ENCODE assay signal across 11 cellular contexts in the genomic region with DNA sequence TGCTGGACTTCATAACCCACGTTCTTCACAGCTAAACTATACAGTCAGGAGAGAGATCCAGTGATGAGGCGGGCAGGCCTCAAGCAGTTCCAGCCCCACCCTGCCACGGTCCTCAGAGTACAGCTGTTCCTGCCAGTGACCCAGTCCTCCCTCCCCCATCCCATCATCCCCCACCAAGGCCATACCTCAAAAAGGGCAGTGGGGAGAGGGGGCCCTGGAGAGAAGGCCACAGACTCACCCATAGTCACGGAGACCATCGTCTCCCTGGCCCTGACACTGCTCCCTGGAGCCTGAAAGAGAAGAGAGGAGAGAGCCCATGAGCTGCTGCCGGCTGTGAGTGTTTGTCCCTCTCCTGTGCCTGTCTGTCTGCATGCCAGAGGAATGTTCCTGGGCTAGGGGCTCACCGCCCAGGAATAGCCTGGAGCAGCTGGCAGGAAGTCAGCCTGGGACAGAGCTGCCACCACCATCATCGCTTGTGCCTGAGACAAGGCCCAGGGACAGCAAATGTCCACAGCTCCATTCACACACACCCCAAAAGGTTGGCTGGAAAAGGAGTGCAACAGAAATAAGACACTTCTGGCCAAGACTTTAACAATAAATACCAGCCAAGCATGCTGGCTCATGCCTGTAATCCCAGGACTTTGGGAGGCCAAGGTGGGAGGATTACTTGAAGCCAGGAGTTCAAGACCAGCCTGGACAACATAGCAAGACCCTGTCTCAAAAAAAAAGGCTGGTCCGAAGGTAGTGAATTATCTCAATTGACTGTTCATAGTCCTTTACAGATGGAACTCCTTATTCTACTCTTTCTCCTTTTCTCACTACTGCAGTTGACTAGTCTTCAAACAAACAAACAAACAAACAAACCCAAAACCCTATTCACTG. TPM values are rescaled to one million over a fixed set of nuclear protein-coding genes. Genes with fewer than 3 reads are reported as not detected.
DNase-seq lines count a peak whose midpoint lies in the region; ATAC-seq and TF ChIP-seq lines count a peak whose summit lies in the region.
"Had no signal": no experiment of that assay in that cellular context is flagged by ENCODE, and none has a peak within 500 bp of the region (broad histone marks: within the 10 kb centered on the region; RNA-seq: fewer than 3 reads in every experiment).

No MANE protein-coding gene starts in this region.

- H3K9me3 Mint-ChIP-seq in mesothelial cell of epicardium: no peaks in the 10 kb centered on the region
- H3K9me3 Mint-ChIP-seq: T-helper 1 cell treated with Interleukin-12 subunit alpha and Interleukin-12 subunit beta and Interleukin-4 antibody, amounts not matched to agents 30 μg/mL and 1 μg/mL, for 36 hours had no signal

- H3K27me3 ChIP-seq in esophagus (ENCODE audit: control insufficient read depth in 1 of 2, insufficient read depth in 2 of 2, low read length in 2 of 2) (no peaks in the 10 kb centered on the region), thyroid gland (no peaks in the 10 kb centered on the region)

- H3K27me3 Mint-ChIP-seq in T-helper 17 cell (no peaks in the 10 kb centered on the region), mesothelial cell of epicardium (ENCODE audit: low read depth) (no peaks in the 10 kb centered on the region)

- H3K36me3 ChIP-seq in esophagus (ENCODE audit: control insufficient read depth in 2 of 2, insufficient read depth in 2 of 2, low read length in 1 of 2) (peaks cover 0 to 2% of the 10 kb centered on the region in 2 donors), thyroid gland (no peaks in the 10 kb centered on the region)

- intact Hi-C loops in thyroid gland (cut with DNase I): loop anchor here (10.0 kb wide), 1 partner anchor 103 kb away; a partner anchor contains a TSS

- peaks cover 0 to 3% of the 10 kb centered on the region in 2 donors for H3K4me1 ChIP-seq in esophagus (ENCODE audit: control insufficient read depth in 2 of 2, insufficient read depth in 2 of 2, low read length in 1 of 2)
- no peaks in the 10 kb centered on the region for H3K4me1 ChIP-seq in thyroid gland

- ATAC-seq in T-helper 17 cell (no peak), GM18870 (IDR thresholded peaks at IDR 0.05; ENCODE audit: unreplicated experiment) (no peak), GM21526 (IDR thresholded peaks at IDR 0.05; ENCODE audit: low FRiP score, unreplicated experiment) (no peak)

- H3K36me3 Mint-ChIP-seq in T-helper 17 cell (ENCODE audit: low read depth): peaks cover 10% of the 10 kb centered on the region
- peaks cover 12% of the 10 kb centered on the region for H3K36me3 Mint-ChIP-seq in mesothelial cell of epicardium

- no peak for TF ChIP-seq POLR2A in thyroid gland (IDR thresholded peaks at IDR 0.05)

- TF ChIP-seq CTCF in mesothelial cell of epicardium (IDR thresholded peaks at IDR 0.05; ENCODE audit: unreplicated experiment): no peak
- TF ChIP-seq CTCF in thyroid gland (IDR thresholded peaks at IDR 0.05): no peak

- H3K27ac Mint-ChIP-seq in T-helper 17 cell: peak overlapping the region; percentile 8
- H3K27ac Mint-ChIP-seq in mesothelial cell of epicardium: peak overlapping the region; percentile 19
- H3K27ac Mint-ChIP-seq: T-helper 1 cell treated with Interleukin-12 subunit alpha and Interleukin-12 subunit beta and Interleukin-4 antibody, amounts not matched to agents 30 μg/mL and 1 μg/mL, for 36 hours had no signal

- peak overlapping the region; percentile 12 to 53 for H3K27ac ChIP-seq in esophagus (ENCODE audit: low read depth in 2 of 2, low read length in 1 of 2)
- no peak overlapping the region for H3K27ac ChIP-seq in thyroid gland

- 62 to 67% methylated on average over 9 of the region's 9 CpGs for WGBS in esophagus, 2 donors
- WGBS in thyroid gland, 2 donors: 81 to 87% methylated on average over 7 of the region's 9 CpGs

- H3K9me3 ChIP-seq in T-helper 17 cell (ENCODE audit: control insufficient read depth, low read length, poor library complexity, severe bottlenecking) (no peaks in the 10 kb centered on the region), esophagus (ENCODE audit: control insufficient read depth in 2 of 2, insufficient read depth in 1 of 2, low read depth in 1 of 2, low read length in 1 of 2) (no peaks in the 10 kb centered on the region), thyroid gland (no peaks in the 10 kb centered on the region)

- H3K4me3 ChIP-seq in esophagus (ENCODE audit: low read depth in 1 of 2, low read length in 2 of 2): no peak overlapping the region
- H3K4me3 ChIP-seq in thyroid gland (replicated peaks in 1 of 3): no peak overlapping the region

- H3K4me3 Mint-ChIP-seq in T-helper 17 cell (no peak overlapping the region), mesothelial cell of epicardium (no peak overlapping the region)
- H3K4me3 Mint-ChIP-seq: T-helper 1 cell treated with Interleukin-12 subunit alpha and Interleukin-12 subunit beta and Interleukin-4 antibody, amounts not matched to agents 30 μg/mL and 1 μg/mL, for 36 hours had no signal

- peaks cover 14% of the 10 kb centered on the region for H3K4me1 Mint-ChIP-seq in T-helper 17 cell
- H3K4me1 Mint-ChIP-seq in mesothelial cell of epicardium: no peaks in the 10 kb centered on the region

- DNase-seq in T-helper 17 cell (no peak), mesothelial cell of epicardium (ENCODE audit: low spot score in 2 of 2, unreplicated experiment in 2 of 2) (no peak), thyroid gland (peak; percentile 6 to 27), HuH-7.5 (ENCODE audit: low spot score) (no peak)
- DNase-seq: NCI-H1694; stimulated activated CD4-positive, alpha-beta T cell treated with anti-CD3 and anti-CD28 coated beads, Interleukin-12 subunit alpha, Interleukin-12 subunit beta, amount 100 ng/mL, for 4 hours had no signal

RNA-seq across cellular contexts. Expression of a gene that starts 6.4 kb away (rescaled TPM):
- total RNA-seq in T-helper 17 cell (10 to 100 TPM in 1 of 2 donors, 1 to 10 TPM in 1; 9.5 to 11.9 TPM), mesothelial cell of epicardium (15.3 to 17.8 TPM (median 16.3 TPM) in 3 replicates), thyroid gland (10 to 100 TPM in 3 of 4 donors, 1 to 10 TPM in 1; 9.4 to 17.3 (median 17.2) TPM)
- polyA plus RNA-seq in esophagus: 10 to 100 TPM; 13.8 to 15.4 TPM

RNA-seq across cellular contexts. Expression of a gene that starts 6.7 kb away (rescaled TPM):
- total RNA-seq in T-helper 17 cell (10 to 100 TPM; 75.4 to 77.1 TPM), mesothelial cell of epicardium (369 to 379 TPM (median 376 TPM) in 3 replicates), thyroid gland (100 to 1,000 TPM; 151 to 258 (median 244) TPM)
- 10 to 100 TPM; 46.6 to 60.1 TPM for polyA plus RNA-seq in esophagus

RNA-seq across cellular contexts. Expression of a gene that starts 48.1 kb away (rescaled TPM):
- total RNA-seq in T-helper 17 cell (not detected), mesothelial cell of epicardium (0.20 to 0.32 TPM (median 0.31 TPM) in 3 replicates), thyroid gland (under 1 TPM in 2 of 4 donors, not detected in 2; 0.22 to 0.27 TPM)
- polyA plus RNA-seq in esophagus: under 1 TPM; 0.04 to 0.08 TPM
- total RNA-seq: HT1080 had no signal

RNA-seq across cellular contexts. Expression of a gene that starts 56.7 kb away (rescaled TPM):
- total RNA-seq in T-helper 17 cell (100 to 1,000 TPM; 168 to 187 TPM), mesothelial cell of epicardium (192 to 200 TPM (median 194 TPM) in 3 replicates), thyroid gland (100 to 1,000 TPM; 166 to 285 (median 190) TPM)
- 10 to 100 TPM; 51.9 to 56.0 TPM for polyA plus RNA-seq in esophagus

Comparison
In these comparisons a context has a peak if more than half of its experiments do, and no peak if none do; other contexts are left out.
1. DNase-seq: peak in thyroid gland (2 of 2); none in T-helper 17 cell (0 of 3), mesothelial cell of epicardium (0 of 2) and HuH-7.5 (single experiment).
2. H3K27ac ChIP-seq: peak in esophagus (2 of 2); none in thyroid gland (0 of 3).